11 cellular contexts compared by ENCODE assay signal in genomic region chr13:76014618-76015315, GRCh38.
A peak's percentile ranks its signal among the peaks of the same experiment; 100 is the strongest.
DNase-seq lines count a peak whose midpoint lies in the region; ATAC-seq and TF ChIP-seq lines count a peak whose summit lies in the region.
"Had no signal": no experiment of that assay in that cellular context is flagged by ENCODE, and none has a peak within 500 bp of the region (broad histone marks: within the 10 kb centered on the region; RNA-seq: fewer than 3 reads in every experiment).

No MANE protein-coding gene starts in this region.

- intact Hi-C loops in Caco-2 (cut with micrococcal nuclease; ENCODE audit: unreplicated experiment): no loop called here

- H3K4me1 Mint-ChIP-seq in Caco-2 (ENCODE audit: low read depth, unreplicated experiment): peaks cover 49% of the 10 kb centered on the region
- H3K4me1 Mint-ChIP-seq in nephron progenitor cell: peaks cover 45% of the 10 kb centered on the region

- no TSS peak for BruUV-seq in Caco-2 (replicated peaks; lab: Mats Ljungman, UMichigan)

- CTCF ChIA-PET in Caco-2 (lab: Charles Lee): interaction anchor here (0.6 kb wide), 1 partner anchor 34 kb away, joined by 3 read pairs; no protein-coding TSS in a partner anchor

- no peaks in the 10 kb centered on the region; the same call in 1 of the 2 replicates for H3K9me3 ChIP-seq in Caco-2
- H3K9me3 ChIP-seq: Peyer's patch, prostate gland had no signal

- H3K4me3 ChIP-seq in Caco-2 (ENCODE audit: low read depth, low read length) (no peak overlapping the region), fibroblast of pulmonary artery (replicated peaks; ENCODE audit: low read depth, low read length) (no peak overlapping the region)
- H3K4me3 ChIP-seq: Peyer's patch, prostate gland had no signal

- H3K36me3 ChIP-seq in Caco-2 (ENCODE audit: control insufficient read depth, insufficient read depth, low read length): no peaks in the 10 kb centered on the region
- H3K36me3 ChIP-seq: Peyer's patch, prostate gland had no signal

- POLR2A ChIA-PET in Caco-2 (lab: Charles Lee): no interaction called here

- H3K27ac Mint-ChIP-seq in Caco-2 (ENCODE audit: unreplicated experiment): peak overlapping the region; percentile 93
- peak overlapping the region; percentile 68 for H3K27ac Mint-ChIP-seq in nephron progenitor cell

- in situ Hi-C loops in SK-MEL-5 (cut with HindIII; ENCODE audit: low pct_unique_long_range_greater_than_20kb, low sequenced_read_pairs): no loop called here

- no peaks in the 10 kb centered on the region for H3K27me3 Mint-ChIP-seq in Caco-2 (ENCODE audit: insufficient read depth, unreplicated experiment)
- peaks cover 5% of the 10 kb centered on the region for H3K27me3 Mint-ChIP-seq in nephron progenitor cell (ENCODE audit: low read depth, poor library complexity)

- ATAC-seq in HG03469 (IDR thresholded peaks at IDR 0.05; ENCODE audit: unreplicated experiment) (no peak), GM21529 (IDR thresholded peaks at IDR 0.05; ENCODE audit: unreplicated experiment) (no peak)

- TF ChIP-seq CTCF in Caco-2 (IDR thresholded peaks at IDR 0.05; ENCODE audit: insufficient read depth in 1 of 2, low read depth in 1 of 2, low read length in 1 of 2, severe bottlenecking in 1 of 2, unreplicated experiment in 1 of 2) (no peak), fibroblast of pulmonary artery (IDR thresholded peaks at IDR 0.05; ENCODE audit: low read length, missing control alignments) (no peak), nephron progenitor cell (IDR thresholded peaks at IDR 0.05) (no peak)

- H3K4me1 ChIP-seq in Caco-2: peaks cover 70% of the 10 kb centered on the region
- H3K4me1 ChIP-seq: Peyer's patch, prostate gland had no signal

- no peaks in the 10 kb centered on the region for H3K27me3 ChIP-seq in Caco-2 (replicated peaks; ENCODE audit: control insufficient read depth, insufficient read depth, low read length)
- H3K27me3 ChIP-seq: Peyer's patch had no signal

- H3K4me3 Mint-ChIP-seq in Caco-2 (ENCODE audit: unreplicated experiment) (no peak overlapping the region), nephron progenitor cell (no peak overlapping the region)

- peaks cover 34% of the 10 kb centered on the region for H3K9me3 Mint-ChIP-seq in Caco-2 (ENCODE audit: unreplicated experiment)
- H3K9me3 Mint-ChIP-seq in nephron progenitor cell: no peaks in the 10 kb centered on the region

- DNase-seq in Caco-2 (no peak), SK-MEL-5 (ENCODE audit: low read depth, low spot score) (peak; percentile 76), fibroblast of pulmonary artery (ENCODE audit: low read depth) (peak; percentile 30), nephron progenitor cell (peak; percentile 9), NOMO-1 (lab: John Stamatoyannopoulos, UW; ENCODE audit: unreplicated experiment in 2 of 2) (no peak), NCI-H82 (lab: John Stamatoyannopoulos, UW) (no peak)
- DNase-seq: cortex of kidney, Peyer's patch had no signal

- H3K36me3 Mint-ChIP-seq in Caco-2 (ENCODE audit: insufficient read depth, unreplicated experiment) (peaks cover 28% of the 10 kb centered on the region), nephron progenitor cell (ENCODE audit: low read depth) (no peaks in the 10 kb centered on the region)

Comparison
In these comparisons a context has a peak if more than half of its experiments do, and no peak if none do; other contexts are left out.
1. DNase-seq: peak in SK-MEL-5 (single experiment), fibroblast of pulmonary artery (single experiment) and nephron progenitor cell (single experiment); none in Caco-2 (0 of 2), NOMO-1 (0 of 2) and NCI-H82 (single experiment).